In genomic region chr5:56383761-56384160, GRCh38 we compare ENCODE assay signal across 1 cellular context.
TF ChIP-seq lines count a peak whose summit lies in the region.

No MANE protein-coding gene starts in this region.

TF ChIP-seq in GM23338, 12 proteins besides CTCF, POLR2A, EP300 and RAD21 (continued from another document):
- TF ChIP-seq ETS1 (IDR thresholded peaks at IDR 0.05), result no peak
